4 cellular contexts compared by ENCODE assay signal in the genomic region with DNA sequence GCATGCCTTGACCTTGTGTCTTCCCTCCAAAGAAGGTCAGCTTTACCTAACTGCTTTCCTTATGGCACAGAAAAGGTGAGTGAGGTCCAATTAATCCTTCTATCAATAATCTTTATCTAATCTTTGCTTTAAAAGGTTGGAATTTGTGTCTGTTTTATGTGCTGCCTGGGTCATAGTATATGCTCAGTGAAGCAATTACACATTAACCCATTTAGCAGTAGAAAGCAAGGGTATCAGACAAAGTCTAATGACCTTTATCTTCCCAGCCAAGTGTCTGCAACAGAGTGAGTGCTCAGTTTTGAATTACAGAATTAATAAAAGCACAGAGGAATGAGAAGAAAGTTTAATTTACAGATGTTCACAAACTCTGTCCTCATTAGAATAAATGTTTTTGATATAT. TPM values are rescaled to one million over a fixed set of nuclear protein-coding genes. Genes with fewer than 3 reads are reported as not detected.
"Had no signal": no experiment of that assay in that cellular context is flagged by ENCODE, and none has a peak within 500 bp of the region (broad histone marks: within the 10 kb centered on the region; RNA-seq: fewer than 3 reads in every experiment).

No MANE protein-coding gene starts in this region.

RNA-seq across cellular contexts. Expression of gene CLEC18C, which starts 52.4 kb away (rescaled TPM):
- total RNA-seq: M059J, Right ventricle myocardium inferior, RPMI7951, SK-MEL-5 had no signal
